Comparison of ENCODE assay signal across 14 cellular contexts in the genomic region with DNA sequence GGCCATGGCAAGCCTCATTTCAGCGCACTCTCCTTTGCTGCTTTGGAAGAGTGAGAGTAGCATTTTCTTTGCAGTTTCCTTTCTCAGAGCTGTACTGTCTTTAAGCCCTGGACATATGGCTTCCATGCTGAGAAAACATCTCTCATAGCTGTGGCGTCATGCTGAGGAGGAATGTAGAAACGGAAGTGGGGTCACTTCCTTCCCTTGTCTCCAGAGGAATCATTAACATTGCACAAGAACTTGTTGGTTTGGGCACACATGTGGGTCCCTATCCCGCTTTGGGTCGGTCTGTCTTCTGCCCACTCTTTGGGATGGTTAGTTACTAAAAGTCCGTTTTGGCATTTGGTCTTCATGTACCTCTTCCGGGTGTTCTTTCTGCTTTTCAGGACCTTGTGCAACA. TPM values are rescaled to one million over a fixed set of nuclear protein-coding genes. Genes with fewer than 3 reads are reported as not detected.
DNase-seq lines count a peak whose midpoint lies in the region; ATAC-seq and TF ChIP-seq lines count a peak whose summit lies in the region.
"Had no signal": no experiment of that assay in that cellular context is flagged by ENCODE, and none has a peak within 500 bp of the region (broad histone marks: within the 10 kb centered on the region; RNA-seq: fewer than 3 reads in every experiment).

No MANE protein-coding gene starts in this region.

- peak overlapping the region; percentile 97 for H3K27ac ChIP-seq in neutrophil
- H3K27ac ChIP-seq: prostate gland had no signal

- peak overlapping the region in 1 of 4 donors; percentile 5 for H3K4me3 Mint-ChIP-seq in IgD-negative memory B cell

- H3K9me3 Mint-ChIP-seq in IgD-negative memory B cell = no peaks in the 10 kb centered on the region

- no peak for TF ChIP-seq CTCF in neutrophil (IDR thresholded peaks at IDR 0.05)

- H3K36me3 Mint-ChIP-seq in IgD-negative memory B cell = peaks cover 4% of the 10 kb centered on the region

- H3K9me3 ChIP-seq in neutrophil = no peaks in the 10 kb centered on the region
- H3K9me3 ChIP-seq: prostate gland had no signal

- ATAC-seq in GM19328 (IDR thresholded peaks at IDR 0.05; ENCODE audit: unreplicated experiment) (no peak), GM18909 (IDR thresholded peaks at IDR 0.05; ENCODE audit: poor library complexity, unreplicated experiment) (no peak), GM19452 (IDR thresholded peaks at IDR 0.05; ENCODE audit: unreplicated experiment) (no peak)

- H3K36me3 ChIP-seq in neutrophil = peaks cover 53% of the 10 kb centered on the region
- H3K36me3 ChIP-seq: prostate gland had no signal

- H3K4me1 Mint-ChIP-seq in IgD-negative memory B cell = peaks cover 12 to 26% (median 22%) of the 10 kb centered on the region in 3 donors

- H3K27me3 ChIP-seq in neutrophil = no peaks in the 10 kb centered on the region

- DNase-seq in CD1c-positive myeloid dendritic cell (ENCODE audit: extremely low spot score) (peak; percentile 67), brain pericyte (ENCODE audit: low read depth, low spot score) (peak; percentile 65), nucleus accumbens (lab: John Stamatoyannopoulos, UW) (no peak)
- DNase-seq: effector memory CD4-positive, alpha-beta T cell; hypothalamus; NCI-H2171; OCI-M1; T-helper 9 cell had no signal

- H3K4me3 ChIP-seq in neutrophil (ENCODE audit: low read depth in 1 of 2, low read length in 1 of 2) = peak overlapping the region; percentile 48 to 49
- H3K4me3 ChIP-seq: prostate gland had no signal

- peaks cover 69 to 71% of the 10 kb centered on the region in 2 experiments for H3K4me1 ChIP-seq in neutrophil (ENCODE audit: control insufficient read depth in 1 of 2, insufficient read depth in 1 of 2, low read depth in 1 of 2, low read length in 1 of 2)

- no peaks in the 10 kb centered on the region for H3K27me3 Mint-ChIP-seq in IgD-negative memory B cell

- peak overlapping the region in 2 of 3 donors; percentile 31 to 45 for H3K27ac Mint-ChIP-seq in IgD-negative memory B cell

RNA-seq across cellular contexts. Expression of a gene that starts 5.6 kb away (rescaled TPM):
- 31.2 TPM for polyA plus RNA-seq in IgD-negative memory B cell

RNA-seq across cellular contexts. Expression of a gene that starts 33.4 kb away (rescaled TPM):
- polyA plus RNA-seq in IgD-negative memory B cell = 52.4 TPM

RNA-seq across cellular contexts. Expression of a gene that starts 51.3 kb away (rescaled TPM):
- polyA plus RNA-seq in IgD-negative memory B cell = 6.5 TPM

RNA-seq across cellular contexts. Expression of a gene that starts 59.6 kb away (rescaled TPM):
- polyA plus RNA-seq in IgD-negative memory B cell = 29.7 TPM

Comparison
In these comparisons a context has a peak if more than half of its experiments do, and no peak if none do; other contexts are left out.
1. DNase-seq: peak in CD1c-positive myeloid dendritic cell (single experiment) and brain pericyte (single experiment); none in nucleus accumbens (0 of 56).